In the genomic region with DNA sequence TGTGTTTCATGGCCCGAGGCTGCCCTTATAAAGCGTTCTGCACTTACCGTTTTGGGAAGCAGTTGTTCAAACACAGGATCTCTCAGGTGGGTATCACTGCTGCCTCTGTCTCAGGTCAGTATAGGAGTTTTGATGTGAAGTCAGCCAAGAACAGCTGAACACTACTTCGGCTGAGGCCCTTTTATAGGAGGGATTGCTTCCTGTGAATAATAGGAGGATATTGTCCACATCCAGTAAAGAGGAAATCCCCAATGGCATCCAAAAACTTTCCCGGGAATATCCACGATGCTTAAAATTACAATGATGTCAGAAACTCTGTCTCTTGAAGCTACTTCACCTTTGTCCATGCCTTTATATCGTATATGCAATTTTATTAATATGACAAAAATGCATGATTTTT, we compare ENCODE assay signal across 24 cellular contexts. TPM values are rescaled to one million over a fixed set of nuclear protein-coding genes. Genes with fewer than 3 reads are reported as not detected.
A peak's percentile ranks its signal among the peaks of the same experiment; 100 is the strongest.
DNase-seq lines count a peak whose midpoint lies in the region; ATAC-seq, FAIRE-seq and TF ChIP-seq lines count a peak whose summit lies in the region.
"Had no signal": no experiment of that assay in that cellular context is flagged by ENCODE, and none has a peak within 500 bp of the region (broad histone marks: within the 10 kb centered on the region; RNA-seq: fewer than 3 reads in every experiment).

A gene with protein sequence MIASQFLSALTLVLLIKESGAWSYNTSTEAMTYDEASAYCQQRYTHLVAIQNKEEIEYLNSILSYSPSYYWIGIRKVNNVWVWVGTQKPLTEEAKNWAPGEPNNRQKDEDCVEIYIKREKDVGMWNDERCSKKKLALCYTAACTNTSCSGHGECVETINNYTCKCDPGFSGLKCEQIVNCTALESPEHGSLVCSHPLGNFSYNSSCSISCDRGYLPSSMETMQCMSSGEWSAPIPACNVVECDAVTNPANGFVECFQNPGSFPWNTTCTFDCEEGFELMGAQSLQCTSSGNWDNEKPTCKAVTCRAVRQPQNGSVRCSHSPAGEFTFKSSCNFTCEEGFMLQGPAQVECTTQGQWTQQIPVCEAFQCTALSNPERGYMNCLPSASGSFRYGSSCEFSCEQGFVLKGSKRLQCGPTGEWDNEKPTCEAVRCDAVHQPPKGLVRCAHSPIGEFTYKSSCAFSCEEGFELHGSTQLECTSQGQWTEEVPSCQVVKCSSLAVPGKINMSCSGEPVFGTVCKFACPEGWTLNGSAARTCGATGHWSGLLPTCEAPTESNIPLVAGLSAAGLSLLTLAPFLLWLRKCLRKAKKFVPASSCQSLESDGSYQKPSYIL (minus strand): TSS at position 156 of the 400 bp plus-strand sequence. CDS start 467 bp downstream, outside the sequence.

- BruUV-seq in endothelial cell of umbilical vein (replicated peaks; lab: Mats Ljungman, UMichigan), result no TSS peak

- ATAC-seq in HG03460 (IDR thresholded peaks at IDR 0.05; ENCODE audit: unreplicated experiment), result no peak
- ATAC-seq: GM12878, HCT116 had no signal

- H4K20me1 ChIP-seq in endothelial cell of umbilical vein (replicated peaks; ENCODE audit: control insufficient read depth, extremely low read depth, insufficient read depth, low read length), result no peaks in the 10 kb centered on the region

- no peak for TF ChIP-seq POLR2A in endothelial cell of umbilical vein (IDR thresholded peaks at IDR 0.05; ENCODE audit: low read depth, low read length)

- H2AFZ ChIP-seq in endothelial cell of umbilical vein (ENCODE audit: low read depth, low read length) (no peak within 1 kb of the TSS), parathyroid adenoma (no peak within 1 kb of the TSS)

- H3K36me3 ChIP-seq in endothelial cell of umbilical vein (ENCODE audit: control insufficient read depth in 2 of 2, extremely low read depth in 1 of 2, insufficient read depth in 2 of 2, low read length in 2 of 2) (no peaks in the 10 kb centered on the region), parathyroid adenoma (ENCODE audit: control insufficient read depth, insufficient read depth, low read length) (no peaks in the 10 kb centered on the region)
- H3K36me3 ChIP-seq: BE2C had no signal

- TF ChIP-seq CTCF in endothelial cell of umbilical vein (IDR thresholded peaks at IDR 0.05; ENCODE audit: extremely low read depth in 1 of 2, insufficient read depth in 1 of 2, low read depth in 1 of 2, low read length in 2 of 2) (no peak), parathyroid adenoma (IDR thresholded peaks at IDR 0.05) (no peak)

- H3K9me1 ChIP-seq in endothelial cell of umbilical vein (replicated peaks; ENCODE audit: control insufficient read depth, extremely low read depth, insufficient read depth, low read length), result no peaks in the 10 kb centered on the region

- peak; percentile 60 for FAIRE-seq in endothelial cell of umbilical vein (lab: Jason Lieb, UNC)
- FAIRE-seq: A204.1, GM12878 had no signal

- H3K79me2 ChIP-seq in endothelial cell of umbilical vein (ENCODE audit: control insufficient read depth, insufficient read depth, low read length), result no peaks in the 10 kb centered on the region
- H3K79me2 ChIP-seq in parathyroid adenoma, result no peaks in the 10 kb centered on the region

- H3K9ac ChIP-seq in endothelial cell of umbilical vein (replicated peaks; ENCODE audit: extremely low read depth, insufficient read depth, low read length) (no peak within 1 kb of the TSS), parathyroid adenoma (no peak within 1 kb of the TSS)

- dilution Hi-C loops in endothelial cell of umbilical vein (cut with MboI; ENCODE audit: extremely low pct_ligation_motif_present, low sequenced_read_pairs), result no loop called here

- POLR2A ChIA-PET in endothelial cell of umbilical vein (lab: Charles Lee), result no interaction called here

- CTCF ChIA-PET in endothelial cell of umbilical vein (lab: Charles Lee), result interaction anchor here (0.8 to 1.2 kb wide), 5 partner anchors 15 to 132 kb away, joined by 3 to 7 read pairs (median 3); no protein-coding TSS in a partner anchor

- H3K4me2 ChIP-seq in endothelial cell of umbilical vein (ENCODE audit: insufficient read depth, low read length) (no peak within 1 kb of the TSS), parathyroid adenoma (ENCODE audit: low read length) (no peak within 1 kb of the TSS)

- intact Hi-C loops in endothelial cell of umbilical vein (cut with micrococcal nuclease), result no loop called here

- no peak within 1 kb of the TSS for H3K27ac ChIP-seq in endothelial cell of umbilical vein (ENCODE audit: insufficient read depth, low read depth, low read length)
- H3K27ac ChIP-seq in parathyroid adenoma, result peak within 1 kb of the TSS; percentile 19

- no peaks in the 10 kb centered on the region for H3K9me3 ChIP-seq in endothelial cell of umbilical vein (replicated peaks; ENCODE audit: control insufficient read depth, insufficient read depth, low read length)
- no peaks in the 10 kb centered on the region for H3K9me3 ChIP-seq in parathyroid adenoma (ENCODE audit: control insufficient read depth, low read length)
- H3K9me3 ChIP-seq: BE2C had no signal

- no peak within 1 kb of the TSS for H3K4me3 ChIP-seq in endothelial cell of umbilical vein (replicated peaks in 1 of 3; ENCODE audit: insufficient read depth in 1 of 3, low read depth in 1 of 3, low read length in 3 of 3)
- H3K4me3 ChIP-seq in parathyroid adenoma (ENCODE audit: low read depth, low read length), result no peak within 1 kb of the TSS
- H3K4me3 ChIP-seq: GM12878 had no signal

- H3K4me1 ChIP-seq in endothelial cell of umbilical vein (ENCODE audit: control insufficient read depth, extremely low read depth, insufficient read depth, low read length) (peaks cover 8% of the 10 kb centered on the region), parathyroid adenoma (peaks cover 18% of the 10 kb centered on the region)
- H3K4me1 ChIP-seq: BE2C had no signal

- H3K27me3 ChIP-seq in endothelial cell of umbilical vein (ENCODE audit: control insufficient read depth in 2 of 2, insufficient read depth in 2 of 2, low read length in 2 of 2) (peaks cover 0 to 12% of the 10 kb centered on the region in 2 experiments), parathyroid adenoma (ENCODE audit: control insufficient read depth, insufficient read depth, low read length) (no peaks in the 10 kb centered on the region)

- peak; percentile 74 for DNase-seq in dermis blood vessel endothelial cell
- peak; percentile 68 for DNase-seq in endothelial cell of umbilical vein (ENCODE audit: low read depth, low spot score)
- no peak for DNase-seq in midbrain (lab: John Stamatoyannopoulos, UW)
- DNase-seq in NCI-H187 (lab: John Stamatoyannopoulos, UW), result no peak
- DNase-seq: ACHN; BE2C; C1 segment of cervical spinal cord; CD4-positive, CD25-positive, alpha-beta regulatory T cell; CD8-positive, alpha-beta memory T cell; COR-L47; DMS 273 treated with DMSO at 0.1 percent for 48 hours; DMS53; DND-41; EL; GOT3; H7; HFFc6 had no signal

TF ChIP-seq in endothelial cell of umbilical vein, 7 proteins besides CTCF, POLR2A, EP300 and RAD21:
- no peak for TF ChIP-seq MYC (IDR thresholded peaks at IDR 0.05; ENCODE audit: low read depth, low read length)
- TF ChIP-seq JUN (IDR thresholded peaks at IDR 0.05; ENCODE audit: borderline replicate concordance, insufficient read depth, insufficient read length, low read depth), result no peak
- TF ChIP-seq FOS (IDR thresholded peaks at IDR 0.05; ENCODE audit: borderline replicate concordance, insufficient read depth, low read length), result no peak
- TF ChIP-seq MAX (IDR thresholded peaks at IDR 0.05; ENCODE audit: insufficient read depth, insufficient read length), result no peak
- TF ChIP-seq GATA2 (IDR thresholded peaks at IDR 0.05; ENCODE audit: insufficient read depth, insufficient read length, low read depth, low read length), result no peak
- TF ChIP-seq POLR2AphosphoS5 (IDR thresholded peaks at IDR 0.05; ENCODE audit: insufficient read depth, low read depth, low read length), result no peak
- TF ChIP-seq EZH2 (IDR thresholded peaks at IDR 0.05; ENCODE audit: borderline replicate concordance, low read depth, low read length, severe bottlenecking), result no peak

RNA-seq across cellular contexts. Expression of the gene that starts here (rescaled TPM):
- 5.7 and 24.3 TPM in 2 replicates for total RNA-seq in dermis blood vessel endothelial cell
- total RNA-seq in endothelial cell of umbilical vein, result 1.8 and 4.7 TPM in 2 replicates
- polyA plus RNA-seq in endothelial cell of umbilical vein, result 1.5 TPM in 2 replicates
- 1.2 and 2.2 TPM in 2 replicates for polyA plus RNA-seq in endothelial cell of umbilical vein (2011; cell fraction: cytosol; rRNA removed)
- polyA plus RNA-seq in endothelial cell of umbilical vein (2011; cell fraction: nucleus; rRNA removed), result 3.7 and 4.8 TPM in 2 replicates
- 2.3 and 3.0 TPM in 2 replicates for polyA plus RNA-seq in endothelial cell of umbilical vein (2012)
- polyA minus RNA-seq in endothelial cell of umbilical vein, result 4.2 and 4.9 TPM in 2 replicates
- not detected for polyA minus RNA-seq in endothelial cell of umbilical vein (2011; cell fraction: cytosol; rRNA and poly(A)+ RNA removed)
- polyA minus RNA-seq in endothelial cell of umbilical vein (2011; cell fraction: nucleus; rRNA and poly(A)+ RNA removed), result 8.7 and 12.2 TPM in 2 replicates
- total RNA-seq: CD4-positive, CD25-positive, alpha-beta regulatory T cell; CD8-positive, alpha-beta memory T cell; G401; GM12878; H7; HFFc6; HT-29 had no signal
- polyA plus RNA-seq: GM12878 had no signal

Comparison
In these comparisons a context has a peak if more than half of its experiments do, and no peak if none do; other contexts are left out.
1. DNase-seq: peak in dermis blood vessel endothelial cell (single experiment) and endothelial cell of umbilical vein (single experiment); none in midbrain (single experiment) and NCI-H187 (0 of 2).